1 cellular context compared by ENCODE assay signal in genomic region chr9:97362777-97363545, GRCh38.
TF ChIP-seq lines count a peak whose summit lies in the region.

No MANE protein-coding gene starts in this region.

TF ChIP-seq in K562, 482 proteins besides CTCF, POLR2A, EP300 and RAD21 (continued from another document):
- TF ChIP-seq ARID3A (IDR thresholded peaks at IDR 0.05; ENCODE audit: borderline replicate concordance, low read depth, low read length) (0 out of 2 replicates have a peak, but pooled peaks have one; percentile 7), CBFA2T3 (IDR thresholded peaks at IDR 0.05) (peak; percentile 62), FOSL1 (tag; conservative IDR thresholded peaks at IDR 0.05) (no peak), MTA2 (IDR thresholded peaks at IDR 0.05; ENCODE audit: low read depth) (no peak), RCOR1 (IDR thresholded peaks at IDR 0.05; ENCODE audit: borderline replicate concordance in 1 of 2, low read depth in 2 of 2, low read length in 2 of 2) (0 out of 4 replicates have a peak, but pooled peaks of 1 of the 2 experiments have one; percentile 19), CBFB (CRISPR knock-in tag; IDR thresholded peaks at IDR 0.05) (no peak), ELF1 (tag; IDR thresholded peaks at IDR 0.05) (peak; percentile 63), RNF2 (IDR thresholded peaks at IDR 0.05) (no peak), SMARCA4 (IDR thresholded peaks at IDR 0.05) (peak; percentile 51; the same call in 1 of the 2 replicates), NR1H2 (CRISPR knock-in tag; IDR thresholded peaks at IDR 0.05) (no peak), TAL1 (IDR thresholded peaks at IDR 0.05) (peak; percentile 34; the same call in 1 of the 2 replicates), CAMTA2 (CRISPR knock-in tag; conservative IDR thresholded peaks at IDR 0.05) (no peak), ZNF232 (CRISPR knock-in tag; IDR thresholded peaks at IDR 0.05) (no peak), HMGN3 (IDR thresholded peaks at IDR 0.05; ENCODE audit: borderline replicate concordance, extremely low read depth, insufficient read length, low read depth, low read length) (no peak), CREM (IDR thresholded peaks at IDR 0.05; ENCODE audit: low read depth) (no peak), MAFF (IDR thresholded peaks at IDR 0.05; ENCODE audit: low read length) (no peak), DACH1 (IDR thresholded peaks at IDR 0.05; ENCODE audit: partially characterized antibody) (peak; percentile 26), ELK3 (CRISPR knock-in tag; IDR thresholded peaks at IDR 0.05) (no peak), CXXC5 (CRISPR knock-in tag; IDR thresholded peaks at IDR 0.05) (0 out of 2 replicates have a peak, but pooled peaks have one; percentile 32), NFE2L1 (tag; IDR thresholded peaks at IDR 0.05; ENCODE audit: borderline replicate concordance, low read depth) (no peak), ZNF212 (CRISPR knock-in tag; IDR thresholded peaks at IDR 0.05) (no peak)
- TF ChIP-seq, protein P1, sequence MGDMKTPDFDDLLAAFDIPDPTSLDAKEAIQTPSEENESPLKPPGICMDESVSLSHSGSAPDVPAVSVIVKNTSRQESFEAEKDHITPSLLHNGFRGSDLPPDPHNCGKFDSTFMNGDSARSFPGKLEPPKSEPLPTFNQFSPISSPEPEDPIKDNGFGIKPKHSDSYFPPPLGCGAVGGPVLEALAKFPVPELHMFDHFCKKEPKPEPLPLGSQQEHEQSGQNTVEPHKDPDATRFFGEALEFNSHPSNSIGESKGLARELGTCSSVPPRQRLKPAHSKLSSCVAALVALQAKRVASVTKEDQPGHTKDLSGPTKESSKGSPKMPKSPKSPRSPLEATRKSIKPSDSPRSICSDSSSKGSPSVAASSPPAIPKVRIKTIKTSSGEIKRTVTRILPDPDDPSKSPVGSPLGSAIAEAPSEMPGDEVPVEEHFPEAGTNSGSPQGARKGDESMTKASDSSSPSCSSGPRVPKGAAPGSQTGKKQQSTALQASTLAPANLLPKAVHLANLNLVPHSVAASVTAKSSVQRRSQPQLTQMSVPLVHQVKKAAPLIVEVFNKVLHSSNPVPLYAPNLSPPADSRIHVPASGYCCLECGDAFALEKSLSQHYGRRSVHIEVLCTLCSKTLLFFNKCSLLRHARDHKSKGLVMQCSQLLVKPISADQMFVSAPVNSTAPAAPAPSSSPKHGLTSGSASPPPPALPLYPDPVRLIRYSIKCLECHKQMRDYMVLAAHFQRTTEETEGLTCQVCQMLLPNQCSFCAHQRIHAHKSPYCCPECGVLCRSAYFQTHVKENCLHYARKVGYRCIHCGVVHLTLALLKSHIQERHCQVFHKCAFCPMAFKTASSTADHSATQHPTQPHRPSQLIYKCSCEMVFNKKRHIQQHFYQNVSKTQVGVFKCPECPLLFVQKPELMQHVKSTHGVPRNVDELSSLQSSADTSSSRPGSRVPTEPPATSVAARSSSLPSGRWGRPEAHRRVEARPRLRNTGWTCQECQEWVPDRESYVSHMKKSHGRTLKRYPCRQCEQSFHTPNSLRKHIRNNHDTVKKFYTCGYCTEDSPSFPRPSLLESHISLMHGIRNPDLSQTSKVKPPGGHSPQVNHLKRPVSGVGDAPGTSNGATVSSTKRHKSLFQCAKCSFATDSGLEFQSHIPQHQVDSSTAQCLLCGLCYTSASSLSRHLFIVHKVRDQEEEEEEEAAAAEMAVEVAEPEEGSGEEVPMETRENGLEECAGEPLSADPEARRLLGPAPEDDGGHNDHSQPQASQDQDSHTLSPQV (IDR thresholded peaks at IDR 0.05): no peak
